14 cellular contexts compared by ENCODE assay signal in genomic region chr1:53341521-53341895, GRCh38. TPM values are rescaled to one million over a fixed set of nuclear protein-coding genes. Genes with fewer than 3 reads are reported as not detected.
DNase-seq lines count a peak whose midpoint lies in the region; ATAC-seq and TF ChIP-seq lines count a peak whose summit lies in the region.
"Had no signal": no experiment of that assay in that cellular context is flagged by ENCODE, and none has a peak within 500 bp of the region (broad histone marks: within the 10 kb centered on the region; RNA-seq: fewer than 3 reads in every experiment).

No MANE protein-coding gene starts in this region.

- intact Hi-C loops in upper lobe of right lung (cut with DNase I): no loop called here

- H3K27ac ChIP-seq in upper lobe of right lung: no peak overlapping the region

- H3K9me3 ChIP-seq in upper lobe of right lung: no peaks in the 10 kb centered on the region
- H3K9me3 ChIP-seq: Caco-2 had no signal

- DNase-seq in activated T-cell treated with anti-CD3 and anti-CD28 coated beads, Interleukin-2, amount 50 U/mL, for 48 hours: peak; percentile 9 to 11
- no peak for DNase-seq in activated T-cell treated with anti-CD3 and anti-CD28 coated beads for 4 hours
- peak; percentile 38 for DNase-seq in activated CD8-positive, alpha-beta memory T cell treated with anti-CD3 and anti-CD28 coated beads, Interleukin-2, amount 50 U/mL, for 48 hours
- peak; percentile 53 for DNase-seq in mesenteric fat pad (ENCODE audit: low spot score)
- DNase-seq in upper lobe of right lung: peak; percentile 17
- no peak for DNase-seq in HK-2 (ENCODE audit: unreplicated experiment)
- DNase-seq: Caco-2, DMS53, MV-4-11, NCI-H1436, NCI-H2029 treated with DMSO at 0.1 percent for 48 hours, NCI-H524 had no signal

- ATAC-seq in upper lobe of right lung (no peak), GM18858 (IDR thresholded peaks at IDR 0.05; ENCODE audit: unreplicated experiment) (no peak), GM21390 (IDR thresholded peaks at IDR 0.05; ENCODE audit: unreplicated experiment) (no peak)

- no peaks in the 10 kb centered on the region for H3K36me3 ChIP-seq in upper lobe of right lung

- no peaks in the 10 kb centered on the region for H3K4me1 ChIP-seq in upper lobe of right lung

- H3K27me3 ChIP-seq in upper lobe of right lung: no peaks in the 10 kb centered on the region

- TF ChIP-seq CTCF in upper lobe of right lung (IDR thresholded peaks at IDR 0.05): no peak

- H3K4me3 ChIP-seq in upper lobe of right lung: no peak overlapping the region

RNA-seq across cellular contexts. Expression of gene LRP8, which starts 13.6 kb away (rescaled TPM):
- total RNA-seq in mesenteric fat pad (9.9 TPM), upper lobe of right lung (11.6 TPM)

Comparison
In these comparisons a context has a peak if more than half of its experiments do, and no peak if none do; other contexts are left out.
1. DNase-seq: peak in activated T-cell treated with anti-CD3 and anti-CD28 coated beads, Interleukin-2, amount 50 U/mL, for 48 hours (2 of 2), activated CD8-positive, alpha-beta memory T cell treated with anti-CD3 and anti-CD28 coated beads, Interleukin-2, amount 50 U/mL, for 48 hours (single experiment), mesenteric fat pad (single experiment) and upper lobe of right lung (single experiment); none in activated T-cell treated with anti-CD3 and anti-CD28 coated beads for 4 hours (single experiment) and HK-2 (single experiment).